ENCODE assay signal across 29 cellular contexts in genomic region chr3:100205161-100205560, GRCh38.
"Had no signal": no experiment of that assay in that cellular context is flagged by ENCODE, and none has a peak within 500 bp of the region (broad histone marks: within the 10 kb centered on the region; RNA-seq: fewer than 3 reads in every experiment).

No MANE protein-coding gene starts in this region.

- H3K27ac Mint-ChIP-seq: activated CD4-positive, alpha-beta memory T cell treated with anti-CD3 and anti-CD28 coated beads for 36 hours; naive B cell; stimulated activated naive B cell treated with anti-CD40 and anti-IgM and Interleukin-4, amounts not matched to agents 10 μg/mL and 1 μg/mL and 100 μg/mL, for 72 hours; T-helper 1 cell treated with Interleukin-12 subunit alpha and Interleukin-12 subunit beta and Interleukin-4 antibody, amounts not matched to agents 30 μg/mL and 1 μg/mL, for 36 hours had no signal

- H3K9me3 Mint-ChIP-seq: activated CD4-positive, alpha-beta memory T cell treated with anti-CD3 and anti-CD28 coated beads for 36 hours; naive B cell; stimulated activated naive B cell treated with anti-CD40 and anti-IgM and Interleukin-4, amounts not matched to agents 10 μg/mL and 1 μg/mL and 100 μg/mL, for 72 hours; T-helper 1 cell treated with Interleukin-12 subunit alpha and Interleukin-12 subunit beta and Interleukin-4 antibody, amounts not matched to agents 30 μg/mL and 1 μg/mL, for 36 hours had no signal

- H3K27ac ChIP-seq: coronary artery, left ventricle myocardium inferior, pancreas, psoas muscle, stomach, tibial artery, upper lobe of right lung, WERI-Rb-1 had no signal

- ATAC-seq: activated CD4-positive, CD25-positive, alpha-beta regulatory T cell treated with anti-CD3 and anti-CD28 coated beads, Interleukin-2, amount 50 U/mL, for 24 hours; pancreas; psoas muscle; stimulated activated naive B cell treated with anti-CD40 and anti-IgM and Interleukin-4, amounts not matched to agents 10 μg/mL and 1 μg/mL and 100 μg/mL, for 72 hours; upper lobe of right lung had no signal

- H3K9me3 ChIP-seq: pancreas, tibial artery, upper lobe of right lung had no signal

- H3K36me3 ChIP-seq: left ventricle myocardium inferior, pancreas, stomach, tibial artery, upper lobe of right lung, WERI-Rb-1 had no signal

- H3K36me3 Mint-ChIP-seq: activated CD4-positive, alpha-beta memory T cell treated with anti-CD3 and anti-CD28 coated beads for 36 hours; naive B cell; stimulated activated naive B cell treated with anti-CD40 and anti-IgM and Interleukin-4, amounts not matched to agents 10 μg/mL and 1 μg/mL and 100 μg/mL, for 72 hours had no signal

- H3K27me3 ChIP-seq: dorsolateral prefrontal cortex, pancreas, stomach, tibial artery, upper lobe of right lung had no signal

- DNase-seq: activated CD4-positive, alpha-beta memory T cell treated with anti-CD3 and anti-CD28 coated beads for 36 hours; activated CD4-positive, alpha-beta T cell treated with anti-CD3 and anti-CD28 coated beads for 48 hours; activated CD8-positive, alpha-beta memory T cell treated with anti-CD3 and anti-CD28 coated beads, Interleukin-2, amount 50 U/mL, for 4 hours; activated gamma-delta T cell; activated naive CD4-positive, alpha-beta T cell treated with anti-CD3 and anti-CD28 coated beads, Interleukin-2, amount 50 U/mL, for 16 hours; activated T-cell treated with anti-CD3 and anti-CD28 coated beads, Interleukin-2, amount 50 U/mL, for 1 hour; anterior cingulate cortex; cerebellar nuclear complex; dorsolateral prefrontal cortex; effector memory CD4-positive, alpha-beta T cell; foreskin melanocyte; left ventricle myocardium inferior; naive B cell; nucleus accumbens; pancreas; psoas muscle; stimulated activated CD4-positive, alpha-beta T cell treated with anti-CD3 and anti-CD28 coated beads, Interleukin-15, amount 100 ng/mL, for 24 hours; stimulated activated CD4-positive, alpha-beta T cell treated with anti-CD3 and anti-CD28 coated beads, Interleukin-2, amount 100 ng/mL, for 24 hours; stimulated activated naive B cell treated with anti-CD40 and anti-IgM and Interleukin-4, amounts not matched to agents 10 μg/mL and 1 μg/mL and 100 μg/mL, for 72 hours; stomach; SW 1271; T-helper 9 cell; tibial artery; upper lobe of right lung; WERI-Rb-1 had no signal

- H3K27me3 Mint-ChIP-seq: activated CD4-positive, alpha-beta memory T cell treated with anti-CD3 and anti-CD28 coated beads for 36 hours; naive B cell; stimulated activated naive B cell treated with anti-CD40 and anti-IgM and Interleukin-4, amounts not matched to agents 10 μg/mL and 1 μg/mL and 100 μg/mL, for 72 hours had no signal

- H3K4me3 Mint-ChIP-seq: activated CD4-positive, alpha-beta memory T cell treated with anti-CD3 and anti-CD28 coated beads for 36 hours; naive B cell; neural crest cell; stimulated activated naive B cell treated with anti-CD40 and anti-IgM and Interleukin-4, amounts not matched to agents 10 μg/mL and 1 μg/mL and 100 μg/mL, for 72 hours; T-helper 1 cell treated with Interleukin-12 subunit alpha and Interleukin-12 subunit beta and Interleukin-4 antibody, amounts not matched to agents 30 μg/mL and 1 μg/mL, for 36 hours had no signal

- H3K4me3 ChIP-seq: coronary artery, dorsolateral prefrontal cortex, left ventricle myocardium inferior, pancreas, psoas muscle, stomach, tibial artery, upper lobe of right lung had no signal
